8 cellular contexts compared by ENCODE assay signal in the genomic region with DNA sequence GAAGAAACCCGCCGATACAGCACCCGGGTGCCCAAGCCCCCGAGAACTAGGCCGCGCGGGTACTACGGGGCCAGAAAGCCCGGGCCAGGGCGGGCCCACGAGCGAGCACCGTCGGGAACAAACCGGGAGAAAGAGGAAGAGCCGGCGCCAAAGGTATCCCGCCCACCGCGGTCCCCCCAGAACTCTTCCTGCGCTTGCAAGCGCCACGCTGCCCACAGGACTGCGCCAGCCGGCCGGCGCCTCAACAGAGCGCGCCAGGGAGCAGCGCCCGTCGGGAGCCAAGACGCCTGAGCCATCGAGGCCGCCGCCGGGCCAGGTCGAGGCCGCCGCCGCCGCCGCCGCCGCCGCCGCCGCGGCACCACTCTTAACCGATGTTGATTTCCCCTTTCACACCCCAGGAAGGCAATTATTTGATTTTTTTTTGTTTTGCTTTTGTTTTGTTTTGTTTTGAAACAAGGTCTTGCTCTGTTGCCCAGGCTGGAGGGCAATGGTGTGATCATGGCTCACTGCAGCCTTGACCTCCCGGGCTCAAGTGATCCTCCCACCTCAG. TPM values are rescaled to one million over a fixed set of nuclear protein-coding genes. Genes with fewer than 3 reads are reported as not detected.
DNase-seq lines count a peak whose midpoint lies in the region; ATAC-seq, FAIRE-seq and TF ChIP-seq lines count a peak whose summit lies in the region.
"Not testable (repeated sequence)": the region's sequence is repeated elsewhere in the genome, so short reads cannot be mapped to it uniquely, and the experiment has no call there.

No MANE protein-coding gene starts in this region.

- peak overlapping the region; percentile 47 for H3K4me3 Mint-ChIP-seq in CD4-positive, alpha-beta T cell
- peak overlapping the region in 3 of 4 donors; percentile 55 to 83 (median 58) for H3K4me3 Mint-ChIP-seq in IgD-negative memory B cell
- peak overlapping the region; percentile 54 for H3K4me3 Mint-ChIP-seq in activated CD4-positive, alpha-beta memory T cell treated with anti-CD3 and anti-CD28 coated beads, Interleukin-2, amount 10 ng/mL, durations not matched to agents 7 days and 5 days
- H3K4me3 Mint-ChIP-seq in activated naive CD8-positive, alpha-beta T cell: peak overlapping the region; percentile 66
- peak overlapping the region in 9 of 10 donors; percentile 38 to 73 (median 63) for H3K4me3 Mint-ChIP-seq in naive thymus-derived CD4-positive, alpha-beta T cell
- peak overlapping the region; percentile 74 for H3K4me3 Mint-ChIP-seq in stimulated activated memory B cell treated with anti-CD40 and anti-IgM and Interleukin-4, amounts not matched to agents 10 μg/mL and 1 μg/mL and 100 μg/mL, for 72 hours

- not testable (repeated sequence) for H3K4me1 Mint-ChIP-seq in CD4-positive, alpha-beta T cell (ENCODE audit: low read depth); IgD-negative memory B cell; activated naive CD8-positive, alpha-beta T cell (ENCODE audit: low read depth); stimulated activated memory B cell treated with anti-CD40 and anti-IgM and Interleukin-4, amounts not matched to agents 10 μg/mL and 1 μg/mL and 100 μg/mL, for 72 hours
- H3K4me1 Mint-ChIP-seq in activated CD4-positive, alpha-beta memory T cell treated with anti-CD3 and anti-CD28 coated beads, Interleukin-2, amount 10 ng/mL, durations not matched to agents 7 days and 5 days: peaks cover 12% of the 10 kb centered on the region
- H3K4me1 Mint-ChIP-seq in naive thymus-derived CD4-positive, alpha-beta T cell: peaks cover 0 to 12% (median 5%) of the 10 kb centered on the region in 7 donors

- intact Hi-C loops in CD4-positive, alpha-beta T cell (cut with DNase I, micrococcal nuclease): loop anchor here in 1 of 2 experiments (5.0 kb wide), 1 partner anchor 505 kb away; no protein-coding TSS in a partner anchor
- intact Hi-C loops in esophagus muscularis mucosa (cut with DNase I): not testable (repeated sequence)
- intact Hi-C loops in naive thymus-derived CD4-positive, alpha-beta T cell (cut with micrococcal nuclease): loop anchor here in 1 of 2 donors (5.0 kb wide), 1 partner anchor 35 kb away; no protein-coding TSS in a partner anchor

- POLR2A ChIA-PET in CD4-positive, alpha-beta T cell (lab: Charles Lee); activated CD4-positive, alpha-beta memory T cell treated with anti-CD3 and anti-CD28 coated beads, Interleukin-2, amount 10 ng/mL, durations not matched to agents 7 days and 5 days (lab: Charles Lee); naive thymus-derived CD4-positive, alpha-beta T cell (lab: Charles Lee): not testable (repeated sequence)

- not testable (repeated sequence) for H3K27ac Mint-ChIP-seq in CD4-positive, alpha-beta T cell; IgD-negative memory B cell; activated CD4-positive, alpha-beta memory T cell treated with anti-CD3 and anti-CD28 coated beads, Interleukin-2, amount 10 ng/mL, durations not matched to agents 7 days and 5 days; activated naive CD8-positive, alpha-beta T cell; naive thymus-derived CD4-positive, alpha-beta T cell; stimulated activated memory B cell treated with anti-CD40 and anti-IgM and Interleukin-4, amounts not matched to agents 10 μg/mL and 1 μg/mL and 100 μg/mL, for 72 hours

- not testable (repeated sequence) for DNase-seq in CD4-positive, alpha-beta T cell; activated CD4-positive, alpha-beta memory T cell treated with anti-CD3 and anti-CD28 coated beads, Interleukin-2, amount 10 ng/mL, durations not matched to agents 7 days and 5 days; esophagus muscularis mucosa (ENCODE audit: extremely low spot score); naive thymus-derived CD4-positive, alpha-beta T cell; urothelium cell line (ENCODE audit: low spot score)

- not testable (repeated sequence) for H3K9me3 ChIP-seq in CD4-positive, alpha-beta T cell (ENCODE audit: control insufficient read depth, low read length); esophagus muscularis mucosa; naive thymus-derived CD4-positive, alpha-beta T cell (ENCODE audit: control insufficient read depth in 2 of 3, low read length in 3 of 3)

- CTCF ChIA-PET in CD4-positive, alpha-beta T cell (lab: Charles Lee); naive thymus-derived CD4-positive, alpha-beta T cell (lab: Charles Lee): not testable (repeated sequence)
- CTCF ChIA-PET in activated CD4-positive, alpha-beta memory T cell treated with anti-CD3 and anti-CD28 coated beads, Interleukin-2, amount 10 ng/mL, durations not matched to agents 7 days and 5 days (lab: Charles Lee): interaction anchor here (0.7 to 1.6 kb wide), 2 partner anchors 38 to 170 kb away, joined by 3 to 4 read pairs; no protein-coding TSS in a partner anchor

- peaks cover 13% of the 10 kb centered on the region for H3K27me3 ChIP-seq in CD4-positive, alpha-beta T cell (ENCODE audit: control insufficient read depth, insufficient read depth, low read length)
- H3K27me3 ChIP-seq in esophagus muscularis mucosa: peaks cover 0 to 27% (median 0%) of the 10 kb centered on the region in 4 donors
- not testable (repeated sequence) for H3K27me3 ChIP-seq in naive thymus-derived CD4-positive, alpha-beta T cell (ENCODE audit: control insufficient read depth in 2 of 2, insufficient read depth in 2 of 2, low read length in 2 of 2)

- H3K27me3 Mint-ChIP-seq in CD4-positive, alpha-beta T cell: peaks cover 30% of the 10 kb centered on the region
- peaks cover 20% of the 10 kb centered on the region for H3K27me3 Mint-ChIP-seq in IgD-negative memory B cell
- H3K27me3 Mint-ChIP-seq in activated CD4-positive, alpha-beta memory T cell treated with anti-CD3 and anti-CD28 coated beads, Interleukin-2, amount 10 ng/mL, durations not matched to agents 7 days and 5 days: peaks cover 44% of the 10 kb centered on the region
- H3K27me3 Mint-ChIP-seq in activated naive CD8-positive, alpha-beta T cell: peaks cover 15% of the 10 kb centered on the region
- peaks cover 19 to 49% (median 23%) of the 10 kb centered on the region in 5 donors for H3K27me3 Mint-ChIP-seq in naive thymus-derived CD4-positive, alpha-beta T cell
- H3K27me3 Mint-ChIP-seq in stimulated activated memory B cell treated with anti-CD40 and anti-IgM and Interleukin-4, amounts not matched to agents 10 μg/mL and 1 μg/mL and 100 μg/mL, for 72 hours: peaks cover 33% of the 10 kb centered on the region

- H3K9me3 Mint-ChIP-seq in CD4-positive, alpha-beta T cell; IgD-negative memory B cell; activated CD4-positive, alpha-beta memory T cell treated with anti-CD3 and anti-CD28 coated beads, Interleukin-2, amount 10 ng/mL, durations not matched to agents 7 days and 5 days; activated naive CD8-positive, alpha-beta T cell (ENCODE audit: low read depth); naive thymus-derived CD4-positive, alpha-beta T cell; stimulated activated memory B cell treated with anti-CD40 and anti-IgM and Interleukin-4, amounts not matched to agents 10 μg/mL and 1 μg/mL and 100 μg/mL, for 72 hours: not testable (repeated sequence)

- 18% methylated on average over 38 of the region's 51 CpGs for WGBS in esophagus muscularis mucosa

- not testable (repeated sequence) for H3K36me3 ChIP-seq in esophagus muscularis mucosa; naive thymus-derived CD4-positive, alpha-beta T cell (ENCODE audit: control insufficient read depth in 2 of 3, insufficient read depth in 3 of 3, low read length in 3 of 3)

- not testable (repeated sequence) for TF ChIP-seq CTCF in CD4-positive, alpha-beta T cell (IDR thresholded peaks at IDR 0.05); esophagus muscularis mucosa (IDR thresholded peaks at IDR 0.05)

- not testable (repeated sequence) for H3K36me3 Mint-ChIP-seq in CD4-positive, alpha-beta T cell (ENCODE audit: low read depth); IgD-negative memory B cell; activated CD4-positive, alpha-beta memory T cell treated with anti-CD3 and anti-CD28 coated beads, Interleukin-2, amount 10 ng/mL, durations not matched to agents 7 days and 5 days (ENCODE audit: low read depth); activated naive CD8-positive, alpha-beta T cell; naive thymus-derived CD4-positive, alpha-beta T cell; stimulated activated memory B cell treated with anti-CD40 and anti-IgM and Interleukin-4, amounts not matched to agents 10 μg/mL and 1 μg/mL and 100 μg/mL, for 72 hours

- H3K4me1 ChIP-seq in esophagus muscularis mucosa; naive thymus-derived CD4-positive, alpha-beta T cell (ENCODE audit: control insufficient read depth in 2 of 2, insufficient read depth in 2 of 2, low read length in 2 of 2): not testable (repeated sequence)

- not testable (repeated sequence) for H3K27ac ChIP-seq in CD4-positive, alpha-beta T cell (ENCODE audit: low read depth, low read length); esophagus muscularis mucosa (replicated peaks in 1 of 4); naive thymus-derived CD4-positive, alpha-beta T cell (ENCODE audit: low read depth, low read length)

- TF ChIP-seq EP300 in esophagus muscularis mucosa (IDR thresholded peaks at IDR 0.05): not testable (repeated sequence)

- FAIRE-seq in urothelium cell line (lab: Jason Lieb, UNC): peak; percentile 50

- peak; percentile 21 for ATAC-seq in CD4-positive, alpha-beta T cell (ENCODE audit: poor library complexity)
- ATAC-seq in naive thymus-derived CD4-positive, alpha-beta T cell: peak; percentile 63
- peak; percentile 12 for ATAC-seq in stimulated activated memory B cell treated with anti-CD40 and anti-IgM and Interleukin-4, amounts not matched to agents 10 μg/mL and 1 μg/mL and 100 μg/mL, for 72 hours

- peak overlapping the region; percentile 30 to 53 (median 40) for H3K4me3 ChIP-seq in esophagus muscularis mucosa
- H3K4me3 ChIP-seq in naive thymus-derived CD4-positive, alpha-beta T cell (ENCODE audit: low read length): not testable (repeated sequence)

- TF ChIP-seq POLR2A in esophagus muscularis mucosa (IDR thresholded peaks at IDR 0.05; ENCODE audit: low read depth): not testable (repeated sequence)

RNA-seq across cellular contexts. Expression of a gene that starts 12.8 kb away (rescaled TPM):
- total RNA-seq in CD4-positive, alpha-beta T cell: 10 to 100 TPM; 49.4 to 53.8 TPM
- 97.8 TPM for polyA plus RNA-seq in IgD-negative memory B cell
- 10 to 100 TPM; 82.9 to 90.8 TPM for total RNA-seq in activated CD4-positive, alpha-beta memory T cell treated with anti-CD3 and anti-CD28 coated beads, Interleukin-2, amount 10 ng/mL, durations not matched to agents 7 days and 5 days
- total RNA-seq in esophagus muscularis mucosa: 10 to 100 TPM; 14.3 to 27.5 (median 18.0) TPM
- 10 to 100 TPM; 55.8 to 82.2 (median 76.2) TPM for total RNA-seq in naive thymus-derived CD4-positive, alpha-beta T cell
- polyA plus RNA-seq in naive thymus-derived CD4-positive, alpha-beta T cell: 10 to 100 TPM; 60.5 to 92.2 TPM

RNA-seq across cellular contexts. Expression of a gene that starts 51.0 kb away (rescaled TPM):
- 10 to 100 TPM; 23.9 to 26.7 TPM for total RNA-seq in CD4-positive, alpha-beta T cell
- 27.2 TPM for polyA plus RNA-seq in IgD-negative memory B cell
- 10 to 100 TPM; 36.3 to 41.6 TPM for total RNA-seq in activated CD4-positive, alpha-beta memory T cell treated with anti-CD3 and anti-CD28 coated beads, Interleukin-2, amount 10 ng/mL, durations not matched to agents 7 days and 5 days
- total RNA-seq in esophagus muscularis mucosa: 10 to 100 TPM; 18.0 to 42.6 (median 23.2) TPM
- total RNA-seq in naive thymus-derived CD4-positive, alpha-beta T cell: 10 to 100 TPM; 32.7 to 54.2 (median 34.2) TPM
- polyA plus RNA-seq in naive thymus-derived CD4-positive, alpha-beta T cell: 10 to 100 TPM; 28.4 to 34.1 TPM

Comparison
In these comparisons a context has a peak if more than half of its experiments do, and no peak if none do; other contexts are left out.
1. ATAC-seq: peak in every context shown above with its lines; median percentile 63 in naive thymus-derived CD4-positive, alpha-beta T cell; 21 in CD4-positive, alpha-beta T cell; 12 in stimulated activated memory B cell treated with anti-CD40 and anti-IgM and Interleukin-4, amounts not matched to agents 10 μg/mL and 1 μg/mL and 100 μg/mL, for 72 hours.